Comparison of ENCODE assay signal across 11 cellular contexts in the genomic region with DNA sequence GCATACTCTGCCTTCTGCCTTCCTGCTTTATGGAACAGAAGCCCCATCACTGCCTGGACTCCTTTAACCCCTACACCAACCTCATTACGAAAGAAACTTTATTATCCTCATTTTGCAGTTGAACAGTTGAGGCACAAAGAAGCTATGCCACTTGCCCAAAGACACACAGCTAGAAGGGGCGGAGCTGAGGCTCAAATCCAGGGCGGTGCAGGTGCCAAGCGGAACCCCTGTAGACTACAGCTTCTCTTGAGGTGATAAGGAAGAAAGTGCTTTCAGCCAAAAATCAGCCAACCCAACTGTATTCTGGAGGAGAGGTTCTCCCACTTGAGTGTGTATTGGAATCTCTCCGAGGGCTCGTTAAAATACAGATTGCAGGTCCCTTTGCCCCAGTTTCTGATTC. TPM values are rescaled to one million over a fixed set of nuclear protein-coding genes. Genes with fewer than 3 reads are reported as not detected.
DNase-seq lines count a peak whose midpoint lies in the region; ATAC-seq, FAIRE-seq and TF ChIP-seq lines count a peak whose summit lies in the region.
"Had no signal": no experiment of that assay in that cellular context is flagged by ENCODE, and none has a peak within 500 bp of the region (broad histone marks: within the 10 kb centered on the region; RNA-seq: fewer than 3 reads in every experiment).

No MANE protein-coding gene starts in this region.

- no peak overlapping the region for H2BK120ac ChIP-seq in H9 (ENCODE audit: low read depth, low read length, poor library complexity, severe bottlenecking)

- H3K27ac ChIP-seq in liver (ENCODE audit: low read depth in 1 of 2, low read length in 2 of 2) (peak overlapping the region; percentile 72 to 82), HepG2 (ENCODE audit: extremely low read length, insufficient read depth, low read length) (no peak overlapping the region), lower lobe of right lung (peak overlapping the region; percentile 84), vagina (peak overlapping the region; percentile 69), H9 (ENCODE audit: insufficient read length, low read depth, low read length) (no peak overlapping the region)

- H3K4me1 Mint-ChIP-seq in activated T-helper 2 cell treated with anti-CD3 and anti-CD28 coated beads, Interferon-gamma antibody, Interleukin-2, Interleukin-4, amounts not matched to agents 10 μg/mL and 5 μg/mL and 100 μg/mL, durations not matched to agents 14 hours and 24 hours and 36 hours (ENCODE audit: low read depth): peaks cover 56% of the 10 kb centered on the region
- peaks cover 25 to 34% of the 10 kb centered on the region in 2 experiments for H3K4me1 Mint-ChIP-seq in H9

- DNase-seq in HepG2 (ENCODE audit: low spot score) (no peak), lower lobe of right lung (no peak), vagina (ENCODE audit: extremely low spot score in 2 of 2) (no peak), NCI-H2029 (lab: John Stamatoyannopoulos, UW) (no peak), H9 (no peak)
- DNase-seq in activated T-helper 2 cell treated with anti-CD3 and anti-CD28 coated beads, Interferon-gamma antibody, Interleukin-2, Interleukin-4, amounts not matched to agents 10 μg/mL and 5 μg/mL and 100 μg/mL, durations not matched to agents 14 hours and 24 hours and 36 hours (ENCODE audit: low spot score): no peak
- DNase-seq: mesendoderm, NCI-H69 had no signal

- H3K9me3 ChIP-seq in liver (ENCODE audit: control insufficient read depth in 4 of 4, low read length in 3 of 4) (no peaks in the 10 kb centered on the region), HepG2 (ENCODE audit: low read length) (no peaks in the 10 kb centered on the region), lower lobe of right lung (no peaks in the 10 kb centered on the region), vagina (no peaks in the 10 kb centered on the region), H9 (ENCODE audit: control insufficient read depth, low read depth, low read length) (no peaks in the 10 kb centered on the region)

- no peak overlapping the region for H3T11ph ChIP-seq in H9 (ENCODE audit: low read length)

- no peak overlapping the region for H4K91ac ChIP-seq in H9 (ENCODE audit: insufficient read length, low read depth, low read length)

- H4K8ac ChIP-seq in H9 (replicated peaks; ENCODE audit: insufficient read length, low read depth, low read length): no peak overlapping the region

- no peaks in the 10 kb centered on the region for H3K27me3 ChIP-seq in liver (ENCODE audit: control insufficient read depth in 4 of 4, insufficient read depth in 4 of 4, low read length in 3 of 4)
- H3K27me3 ChIP-seq in HepG2 (ENCODE audit: control insufficient read depth in 1 of 2, insufficient read depth in 2 of 2, low read length in 2 of 2): peaks cover 16 to 77% of the 10 kb centered on the region in 2 experiments; a peak in 4 of 5 replicates
- no peaks in the 10 kb centered on the region for H3K27me3 ChIP-seq in lower lobe of right lung (ENCODE audit: low read depth)
- no peaks in the 10 kb centered on the region for H3K27me3 ChIP-seq in vagina
- H3K27me3 ChIP-seq in H9 (ENCODE audit: insufficient read depth, low read length): no peaks in the 10 kb centered on the region

- peak overlapping the region; percentile 83 for H3K4me3 Mint-ChIP-seq in activated T-helper 2 cell treated with anti-CD3 and anti-CD28 coated beads, Interferon-gamma antibody, Interleukin-2, Interleukin-4, amounts not matched to agents 10 μg/mL and 5 μg/mL and 100 μg/mL, durations not matched to agents 14 hours and 24 hours and 36 hours (ENCODE audit: low read depth)
- no peak overlapping the region for H3K4me3 Mint-ChIP-seq in H9

- H3K79me2 ChIP-seq in HepG2 (ENCODE audit: insufficient read depth, low read length): no peaks in the 10 kb centered on the region
- no peaks in the 10 kb centered on the region for H3K79me2 ChIP-seq in H9 (ENCODE audit: insufficient read depth, low read length)

- TF ChIP-seq RAD21 in liver (IDR thresholded peaks at IDR 0.05) (no peak), HepG2 (CRISPR knock-in tag; IDR thresholded peaks at IDR 0.05) (no peak)

- ATAC-seq in HepG2 (no peak), lower lobe of right lung (no peak), esophagus mucosa (no peak)
- ATAC-seq: HCT116 had no signal

- H4K20me1 ChIP-seq in HepG2 (ENCODE audit: insufficient read depth, low read length) (no peaks in the 10 kb centered on the region), H9 (ENCODE audit: control insufficient read depth, insufficient read depth, insufficient read length) (no peaks in the 10 kb centered on the region)

- no peak for FAIRE-seq in HepG2 (lab: Jason Lieb, UNC)

- no peak for TF ChIP-seq CTCF in liver (IDR thresholded peaks at IDR 0.05; ENCODE audit: low read depth, low read length, missing input control)
- no peak for TF ChIP-seq CTCF in HepG2 (CRISPR knock-in tag; IDR thresholded peaks at IDR 0.05)
- no peak for TF ChIP-seq CTCF in lower lobe of right lung (IDR thresholded peaks at IDR 0.05)
- TF ChIP-seq CTCF in vagina (IDR thresholded peaks at IDR 0.05): no peak
- no peak for TF ChIP-seq CTCF in H9 (conservative IDR thresholded peaks at IDR 0.05)

- no peaks in the 10 kb centered on the region for H3K23me2 ChIP-seq in H9 (ENCODE audit: insufficient read length, low read depth, low read length, poor library complexity, severe bottlenecking)

- no peak for TF ChIP-seq POLR2A in HepG2 (IDR thresholded peaks at IDR 0.05; ENCODE audit: insufficient read depth in 1 of 2, low read depth in 2 of 2, low read length in 2 of 2)
- no peak for TF ChIP-seq POLR2A in vagina (IDR thresholded peaks at IDR 0.05)

- POLR2A ChIA-PET in HepG2 (lab: Yijun Ruan, JAX): no interaction called here

- H2AFZ ChIP-seq in HepG2 (ENCODE audit: low read length) (no peak overlapping the region), H9 (ENCODE audit: low read length) (no peak overlapping the region)

- no peaks in the 10 kb centered on the region for H3K9me3 Mint-ChIP-seq in activated T-helper 2 cell treated with anti-CD3 and anti-CD28 coated beads, Interferon-gamma antibody, Interleukin-2, Interleukin-4, amounts not matched to agents 10 μg/mL and 5 μg/mL and 100 μg/mL, durations not matched to agents 14 hours and 24 hours and 36 hours
- no peaks in the 10 kb centered on the region; a peak in 2 of 5 replicates for H3K9me3 Mint-ChIP-seq in H9

- no TSS peak for BruUV-seq in HepG2 (replicated peaks; lab: Mats Ljungman, UMichigan)

- in situ Hi-C loops in HepG2 (cut with HindIII; ENCODE audit: extremely low pct_ligation_motif_present, low pct_unique_long_range_greater_than_20kb): no loop called here

- no peak overlapping the region for H3K18ac ChIP-seq in H9 (ENCODE audit: insufficient read length, low read depth, low read length)

- H3K4me2 ChIP-seq in HepG2 (ENCODE audit: low read depth, low read length) (no peak overlapping the region), H9 (ENCODE audit: insufficient read depth, insufficient read length, low read length) (no peak overlapping the region)

- peaks cover 0 to 14% (median 3%) of the 10 kb centered on the region in 4 donors for H3K4me1 ChIP-seq in liver (ENCODE audit: control insufficient read depth in 4 of 4, insufficient read depth in 4 of 4, low read length in 3 of 4)
- peaks cover 3% of the 10 kb centered on the region for H3K4me1 ChIP-seq in HepG2 (ENCODE audit: insufficient read depth, low read length)
- H3K4me1 ChIP-seq in lower lobe of right lung: peaks cover 82% of the 10 kb centered on the region
- peaks cover 48% of the 10 kb centered on the region for H3K4me1 ChIP-seq in vagina
- no peaks in the 10 kb centered on the region; the same call in 1 of the 2 replicates for H3K4me1 ChIP-seq in H9 (ENCODE audit: insufficient read depth, low read length)

- H3K4ac ChIP-seq in H9 (ENCODE audit: low read depth, low read length): no peak overlapping the region

- no peak overlapping the region for H3K56ac ChIP-seq in H9 (ENCODE audit: insufficient read length, low read depth, low read length)

- no peak overlapping the region for H4K5ac ChIP-seq in H9 (ENCODE audit: insufficient read length, low read depth, low read length)

- H3K9ac ChIP-seq in liver (ENCODE audit: low read depth in 1 of 2, low read length in 2 of 2): no peak overlapping the region
- no peak overlapping the region for H3K9ac ChIP-seq in HepG2 (ENCODE audit: insufficient read depth, low read depth, low read length)
- H3K9ac ChIP-seq in H9 (ENCODE audit: extremely low read depth, insufficient read length, low read length): no peak overlapping the region

- H2BK15ac ChIP-seq in H9 (ENCODE audit: low read depth, low read length): no peak overlapping the region

- H2BK20ac ChIP-seq in H9 (ENCODE audit: low read depth, low read length, poor library complexity, severe bottlenecking): no peak overlapping the region

- no peak overlapping the region for H3K23ac ChIP-seq in H9 (ENCODE audit: insufficient read length, low read depth, low read length)

- H3K14ac ChIP-seq in H9 (ENCODE audit: insufficient read depth, low read length): no peak overlapping the region

- no peak overlapping the region for H2AK5ac ChIP-seq in H9 (ENCODE audit: insufficient read length, low read length)

- TF ChIP-seq EP300 in HepG2 (IDR thresholded peaks at IDR 0.05; ENCODE audit: low read depth in 2 of 2, low read length in 2 of 2) (no peak), HepG2 (CRISPR knock-in tag; IDR thresholded peaks at IDR 0.05; ENCODE audit: borderline replicate concordance) (no peak)

- H3K36me3 ChIP-seq in liver (ENCODE audit: control insufficient read depth in 4 of 4, insufficient read depth in 3 of 4, low read depth in 1 of 4, low read length in 3 of 4): no peaks in the 10 kb centered on the region
- no peaks in the 10 kb centered on the region for H3K36me3 ChIP-seq in HepG2 (replicated peaks in 1 of 2; ENCODE audit: control insufficient read depth in 1 of 2, insufficient read depth in 2 of 2, low read length in 2 of 2)
- H3K36me3 ChIP-seq in lower lobe of right lung: no peaks in the 10 kb centered on the region
- no peaks in the 10 kb centered on the region for H3K36me3 ChIP-seq in vagina

- 83% methylated on average over 6 of the region's 6 CpGs for WGBS in liver
- 16% methylated on average over 6 of the region's 6 CpGs for WGBS in HepG2 (ENCODE audit: low lambda C conversion rate)
- WGBS in H9 (ENCODE audit: extremely low coverage, insufficient read length, low lambda C conversion rate): no CpG with 5 or more reads among the region's 6 CpGs

- H3K4me3 ChIP-seq in liver (ENCODE audit: low read depth in 1 of 3, low read length in 3 of 3) (no peak overlapping the region), HepG2 (replicated peaks in 1 of 3; ENCODE audit: insufficient read depth in 1 of 3, low read depth in 2 of 3, low read length in 3 of 3) (no peak overlapping the region), lower lobe of right lung (no peak overlapping the region), vagina (no peak overlapping the region)

- H3K79me1 ChIP-seq in H9 (ENCODE audit: insufficient read depth, low read depth, low read length, poor library complexity, severe bottlenecking): no peaks in the 10 kb centered on the region

- no peak overlapping the region for H2BK5ac ChIP-seq in H9 (ENCODE audit: insufficient read length, low read length)

- intact Hi-C loops in HepG2 (cut with micrococcal nuclease; ENCODE audit: unreplicated experiment) (no loop called here), lower lobe of right lung (cut with DNase I) (no loop called here), vagina (cut with DNase I) (no loop called here)
- intact Hi-C loops in activated T-helper 2 cell treated with anti-CD3 and anti-CD28 coated beads, Interferon-gamma antibody, Interleukin-2, Interleukin-4, amounts not matched to agents 10 μg/mL and 5 μg/mL and 100 μg/mL, durations not matched to agents 14 hours and 24 hours and 36 hours (cut with micrococcal nuclease): loop anchor here (2.0 to 5.0 kb wide), 2 partner anchors 15 to 305 kb away; partner anchors contain the start of gene PCNA

- CTCF ChIA-PET in HepG2 (lab: Yijun Ruan, JAX; ENCODE audit: low intra/inter-chr PET ratio, low total read pairs): no interaction called here

- no peaks in the 10 kb centered on the region for H3K27me3 Mint-ChIP-seq in activated T-helper 2 cell treated with anti-CD3 and anti-CD28 coated beads, Interferon-gamma antibody, Interleukin-2, Interleukin-4, amounts not matched to agents 10 μg/mL and 5 μg/mL and 100 μg/mL, durations not matched to agents 14 hours and 24 hours and 36 hours (ENCODE audit: low read depth)
- H3K27me3 Mint-ChIP-seq in H9 (ENCODE audit: low read depth): no peaks in the 10 kb centered on the region

- H3K27ac Mint-ChIP-seq in activated T-helper 2 cell treated with anti-CD3 and anti-CD28 coated beads, Interferon-gamma antibody, Interleukin-2, Interleukin-4, amounts not matched to agents 10 μg/mL and 5 μg/mL and 100 μg/mL, durations not matched to agents 14 hours and 24 hours and 36 hours: peak overlapping the region; percentile 97
- 0 out of 7 replicates have a peak overlapping the region, but pooled peaks of 1 of the 3 experiments have one; percentile 40 for H3K27ac Mint-ChIP-seq in H9

- H2BK12ac ChIP-seq in H9 (ENCODE audit: insufficient read length, low read depth, low read length): no peak overlapping the region

- peaks cover 28% of the 10 kb centered on the region for H3K36me3 Mint-ChIP-seq in activated T-helper 2 cell treated with anti-CD3 and anti-CD28 coated beads, Interferon-gamma antibody, Interleukin-2, Interleukin-4, amounts not matched to agents 10 μg/mL and 5 μg/mL and 100 μg/mL, durations not matched to agents 14 hours and 24 hours and 36 hours (ENCODE audit: low read depth)
- H3K36me3 Mint-ChIP-seq in H9 (ENCODE audit: insufficient read depth in 1 of 3, low read depth in 3 of 3): peaks cover 0 to 4% (median 3%) of the 10 kb centered on the region in 3 experiments; a peak in 4 of 7 replicates

RNA-seq across cellular contexts. Expression of gene RASSF2, which starts 11.2 kb away (rescaled TPM):
- total RNA-seq in liver: 10 to 100 TPM in 1 of 2 donors, 1 to 10 TPM in 1; 7.2 to 14.6 TPM
- 1 to 10 TPM; 1.2 to 2.2 TPM for polyA plus RNA-seq in liver
- total RNA-seq in HepG2 (2016; rRNA removed; fragmentation: Illumina TruSeq; extraction: Trizol): 0.53 and 0.83 TPM in 2 replicates
- under 0.01 and 0.09 TPM in 2 replicates for total RNA-seq in HepG2 (2016; cell fraction: cytosol; rRNA removed; fragmentation: Illumina TruSeq; extraction: Trizol; ENCODE audit: low read depth)
- 0.61 and 0.86 TPM in 2 replicates for total RNA-seq in HepG2 (2016; cell fraction: insoluble cytoplasmic fraction; rRNA removed; fragmentation: Illumina TruSeq; extraction: Trizol)
- 0.25 and 0.31 TPM in 2 replicates for total RNA-seq in HepG2 (2016; cell fraction: membrane; rRNA removed; fragmentation: Illumina TruSeq; extraction: Trizol)
- total RNA-seq in HepG2 (2016; cell fraction: nucleus; rRNA removed; fragmentation: Illumina TruSeq; extraction: Trizol): 0.19 and 0.44 TPM in 2 replicates
- polyA plus RNA-seq in HepG2 (2011; rRNA removed): 0.09 and 0.16 TPM in 2 replicates
- polyA plus RNA-seq in HepG2 (2011; cell fraction: cytosol; rRNA removed): 0.09 and 0.10 TPM in 2 replicates
- 0.11 and 0.19 TPM in 2 replicates for polyA plus RNA-seq in HepG2 (2011; cell fraction: nucleus; rRNA removed)
- polyA plus RNA-seq in HepG2 (2012): 0.05 and 0.08 TPM in 2 replicates
- polyA plus RNA-seq in HepG2 (2016; cell fraction: cytosol; fragmentation: Illumina TruSeq; extraction: Trizol; ENCODE audit: low read depth): 0.06 and 0.08 TPM in 2 replicates
- 0.59 and 0.73 TPM in 2 replicates for polyA plus RNA-seq in HepG2 (2016; cell fraction: insoluble cytoplasmic fraction; fragmentation: Illumina TruSeq; extraction: Trizol; ENCODE audit: low read depth)
- polyA plus RNA-seq in HepG2 (2016; cell fraction: membrane; fragmentation: Illumina TruSeq; extraction: Trizol; ENCODE audit: low read depth): 0.10 and 0.11 TPM in 2 replicates
- 0.48 and 0.55 TPM in 2 replicates for polyA plus RNA-seq in HepG2 (2016; cell fraction: nucleus; fragmentation: Illumina TruSeq; extraction: Trizol; ENCODE audit: insufficient read depth, low read depth)
- polyA minus RNA-seq in HepG2 (2011; rRNA and poly(A)+ RNA removed; ENCODE audit: low replicate concordance): 0.06 TPM in 1 of 2 replicates, not detected in the other
- 0.10 TPM in 1 of 2 replicates, not detected in the other for polyA minus RNA-seq in HepG2 (2011; cell fraction: cytosol; rRNA and poly(A)+ RNA removed)
- polyA minus RNA-seq in HepG2 (2011; cell fraction: nucleus; rRNA and poly(A)+ RNA removed): 0.12 and 0.13 TPM in 2 replicates
- total RNA-seq in activated T-helper 2 cell treated with anti-CD3 and anti-CD28 coated beads, Interferon-gamma antibody, Interleukin-2, Interleukin-4, amounts not matched to agents 10 μg/mL and 5 μg/mL and 100 μg/mL, durations not matched to agents 14 hours and 24 hours and 36 hours: 40.1 and 40.4 TPM in 2 replicates
- 29.7 TPM for total RNA-seq in lower lobe of right lung
- total RNA-seq in vagina: 9.3 TPM
- total RNA-seq in esophagus mucosa: 1.6 TPM
- 4.3 and 4.8 TPM in 2 replicates for total RNA-seq in H9 (2021)

Comparison
In these comparisons a context has a peak if more than half of its experiments do, and no peak if none do; other contexts are left out.
1. H3K27ac ChIP-seq: peak in liver (2 of 2), lower lobe of right lung (single experiment) and vagina (single experiment); none in HepG2 (single experiment) and H9 (single experiment).